Comparison of ENCODE assay signal across 23 cellular contexts in genomic region chr3:116331370-116331769, GRCh38.
A peak's percentile ranks its signal among the peaks of the same experiment; 100 is the strongest.
DNase-seq lines count a peak whose midpoint lies in the region; FAIRE-seq and TF ChIP-seq lines count a peak whose summit lies in the region.
"Had no signal": no experiment of that assay in that cellular context is flagged by ENCODE, and none has a peak within 500 bp of the region (broad histone marks: within the 10 kb centered on the region; RNA-seq: fewer than 3 reads in every experiment).

No MANE protein-coding gene starts in this region.

- H3K9ac ChIP-seq in SK-N-MC (ENCODE audit: insufficient read length) (no peak overlapping the region), astrocyte (ENCODE audit: low read length) (no peak overlapping the region), mesendoderm (ENCODE audit: low read length) (no peak overlapping the region)
- H3K9ac ChIP-seq: BLaER1 treated with 17β-estradiol and CSF1 and Interleukin-3, amounts not matched to agents 10 nM and 100 nM had no signal

- no peak overlapping the region for H3K27ac Mint-ChIP-seq in astrocyte (ENCODE audit: unreplicated experiment)
- H3K27ac Mint-ChIP-seq: CD14-positive monocyte; CD4-positive, alpha-beta T cell; CD8-positive, alpha-beta memory T cell; GM23338; H9 had no signal

- no peak overlapping the region for H2AFZ ChIP-seq in astrocyte (ENCODE audit: low read depth, low read length)
- H2AFZ ChIP-seq: GM23338 had no signal

- intact Hi-C loops in left ventricle myocardium inferior (cut with micrococcal nuclease): no loop called here

- no peak overlapping the region for H2BK120ac ChIP-seq in mesendoderm (ENCODE audit: low read depth, low read length)

- no peaks in the 10 kb centered on the region for H3K79me2 ChIP-seq in astrocyte (ENCODE audit: insufficient read depth, low read length)
- H3K79me2 ChIP-seq in mesendoderm (ENCODE audit: control insufficient read depth, insufficient read depth, low read length): no peaks in the 10 kb centered on the region

- no peaks in the 10 kb centered on the region for H3K4me1 Mint-ChIP-seq in astrocyte (ENCODE audit: low read depth, unreplicated experiment)
- H3K4me1 Mint-ChIP-seq: CD14-positive monocyte; CD8-positive, alpha-beta memory T cell; GM23338 had no signal

- H3K4me3 ChIP-seq in AG10803 (ENCODE audit: low read length) (no peak overlapping the region), SK-N-MC (no peak overlapping the region), astrocyte (ENCODE audit: insufficient read depth, low read depth, low read length) (no peak overlapping the region), left ventricle myocardium inferior (no peak overlapping the region), mesendoderm (ENCODE audit: low read length) (no peak overlapping the region)
- H3K4me3 ChIP-seq: BLaER1 treated with 17β-estradiol and CSF1 and Interleukin-3, amounts not matched to agents 10 nM and 100 nM; GM23338 had no signal

- H4K8ac ChIP-seq in mesendoderm (ENCODE audit: low read depth, low read length): no peak overlapping the region

- DNase-seq in AG10803 (ENCODE audit: low read depth): peak; percentile 4
- DNase-seq in SK-N-MC (ENCODE audit: low read depth, low spot score): no peak
- peak; percentile 31 for DNase-seq in astrocyte (ENCODE audit: low read depth)
- DNase-seq in left ventricle myocardium inferior: no peak
- DNase-seq in mesendoderm: no peak
- DNase-seq in NAMALWA (ENCODE audit: low spot score): no peak
- DNase-seq: AML-193; BE2C; CD4-positive, alpha-beta T cell; CD8-positive, alpha-beta memory T cell; DMS 273 treated with DMSO at 0.1 percent for 48 hours; DMS79; EL; GF-D8; H9 had no signal

- H2BK15ac ChIP-seq in mesendoderm (replicated peaks; ENCODE audit: low read depth): no peak overlapping the region

- H2BK5ac ChIP-seq in mesendoderm (ENCODE audit: low read length): no peak overlapping the region

- no peaks in the 10 kb centered on the region for H3K36me3 Mint-ChIP-seq in astrocyte (ENCODE audit: low read depth, unreplicated experiment)
- H3K36me3 Mint-ChIP-seq: CD14-positive monocyte; CD8-positive, alpha-beta memory T cell had no signal

- H4K5ac ChIP-seq in mesendoderm (ENCODE audit: low read length): no peak overlapping the region

- H3K18ac ChIP-seq in mesendoderm (ENCODE audit: low read length): no peak overlapping the region

- H3K4me1 ChIP-seq in astrocyte (ENCODE audit: insufficient read depth, low read length) (no peaks in the 10 kb centered on the region), left ventricle myocardium inferior (no peaks in the 10 kb centered on the region), mesendoderm (ENCODE audit: control insufficient read depth, low read depth, low read length) (no peaks in the 10 kb centered on the region)
- H3K4me1 ChIP-seq: BE2C; BLaER1 treated with 17β-estradiol and CSF1 and Interleukin-3, amounts not matched to agents 10 nM and 100 nM had no signal

- no peaks in the 10 kb centered on the region for H4K20me1 ChIP-seq in astrocyte (ENCODE audit: insufficient read depth, low read length)
- H4K20me1 ChIP-seq: BLaER1 treated with 17β-estradiol and CSF1 and Interleukin-3, amounts not matched to agents 10 nM and 100 nM had no signal

- no peak overlapping the region for H3K23ac ChIP-seq in mesendoderm (ENCODE audit: low read length)

- H3K79me1 ChIP-seq in mesendoderm (ENCODE audit: low read length): no peaks in the 10 kb centered on the region

- H3K27me3 ChIP-seq in astrocyte (ENCODE audit: insufficient read depth, low read length): no peaks in the 10 kb centered on the region
- H3K27me3 ChIP-seq in left ventricle myocardium inferior (ENCODE audit: low read depth): no peaks in the 10 kb centered on the region
- no peaks in the 10 kb centered on the region for H3K27me3 ChIP-seq in mesendoderm (ENCODE audit: insufficient read depth, low read length, poor library complexity)
- H3K27me3 ChIP-seq: BE2C; BLaER1 treated with 17β-estradiol and CSF1 and Interleukin-3, amounts not matched to agents 10 nM and 100 nM had no signal

- FAIRE-seq in astrocyte (lab: Jason Lieb, UNC): no peak
- FAIRE-seq: A204.1, D721Med, GM12891, GM18507 had no signal

- no CpG with 5 or more reads among the region's 1 CpG for WGBS in mesendoderm (ENCODE audit: extremely low coverage, insufficient coverage, low lambda C conversion rate)

- no peaks in the 10 kb centered on the region for H3K27me3 Mint-ChIP-seq in astrocyte (ENCODE audit: low read depth, unreplicated experiment)
- H3K27me3 Mint-ChIP-seq: CD4-positive, alpha-beta T cell; CD8-positive, alpha-beta memory T cell had no signal

- no peak overlapping the region for H3K4ac ChIP-seq in mesendoderm (ENCODE audit: low read depth, low read length)

- H3K4me2 ChIP-seq in astrocyte (ENCODE audit: low read length) (no peak overlapping the region), mesendoderm (ENCODE audit: low read length) (no peak overlapping the region)
- H3K4me2 ChIP-seq: BLaER1 treated with 17β-estradiol and CSF1 and Interleukin-3, amounts not matched to agents 10 nM and 100 nM; GM23338 had no signal

- H3K4me3 Mint-ChIP-seq in astrocyte (ENCODE audit: unreplicated experiment): no peak overlapping the region
- H3K4me3 Mint-ChIP-seq: CD14-positive monocyte; CD4-positive, alpha-beta T cell; CD8-positive, alpha-beta memory T cell; GM23338; H9 had no signal

- H3K36me3 ChIP-seq in SK-N-MC (ENCODE audit: insufficient read depth, low read length): peaks cover 46% of the 10 kb centered on the region
- no peaks in the 10 kb centered on the region for H3K36me3 ChIP-seq in astrocyte (ENCODE audit: insufficient read depth, low read length)
- H3K36me3 ChIP-seq in left ventricle myocardium inferior: no peaks in the 10 kb centered on the region
- H3K36me3 ChIP-seq in mesendoderm (ENCODE audit: control insufficient read depth, insufficient read depth, low read length): no peaks in the 10 kb centered on the region
- H3K36me3 ChIP-seq: BE2C; BLaER1 treated with 17β-estradiol and CSF1 and Interleukin-3, amounts not matched to agents 10 nM and 100 nM had no signal

- no peak for TF ChIP-seq CTCF in AG10803 (conservative IDR thresholded peaks at IDR 0.05; ENCODE audit: low read length)
- no peak for TF ChIP-seq CTCF in astrocyte (IDR thresholded peaks at IDR 0.05; ENCODE audit: insufficient read depth, low read depth, low read length)
- no peak for TF ChIP-seq CTCF in left ventricle myocardium inferior (IDR thresholded peaks at IDR 0.05; ENCODE audit: borderline replicate concordance)

- H3K9me3 ChIP-seq in SK-N-MC (ENCODE audit: low read depth, low read length) (peaks cover 3% of the 10 kb centered on the region; the same call in 1 of the 2 replicates), astrocyte (ENCODE audit: insufficient read depth, low read depth, low read length) (no peaks in the 10 kb centered on the region), left ventricle myocardium inferior (replicated peaks) (peaks cover 32% of the 10 kb centered on the region)
- H3K9me3 ChIP-seq: BE2C had no signal

- no peak overlapping the region for H2AK5ac ChIP-seq in mesendoderm (ENCODE audit: low read length)

- no peak overlapping the region for H3K56ac ChIP-seq in mesendoderm (ENCODE audit: low read length)

- no peaks in the 10 kb centered on the region for H3K9me3 Mint-ChIP-seq in astrocyte (ENCODE audit: unreplicated experiment)
- H3K9me3 Mint-ChIP-seq: CD4-positive, alpha-beta T cell; GM23338 had no signal

- H3K27ac ChIP-seq in SK-N-MC (peak overlapping the region; percentile 6; the same call in 1 of the 2 replicates), astrocyte (ENCODE audit: low read depth, low read length) (no peak overlapping the region), left ventricle myocardium inferior (replicated peaks) (no peak overlapping the region), mesendoderm (ENCODE audit: low read depth, low read length) (no peak overlapping the region)
- H3K27ac ChIP-seq: 22Rv1; BLaER1 treated with 17β-estradiol and CSF1 and Interleukin-3, amounts not matched to agents 10 nM and 100 nM had no signal

Comparison
In these comparisons a context has a peak if more than half of its experiments do, and no peak if none do; other contexts are left out.
1. DNase-seq: peak in AG10803 (single experiment) and astrocyte (single experiment); none in SK-N-MC (single experiment), left ventricle myocardium inferior (single experiment), mesendoderm (single experiment) and NAMALWA (single experiment).